ENCODE assay signal across 10 cellular contexts in the genomic region with DNA sequence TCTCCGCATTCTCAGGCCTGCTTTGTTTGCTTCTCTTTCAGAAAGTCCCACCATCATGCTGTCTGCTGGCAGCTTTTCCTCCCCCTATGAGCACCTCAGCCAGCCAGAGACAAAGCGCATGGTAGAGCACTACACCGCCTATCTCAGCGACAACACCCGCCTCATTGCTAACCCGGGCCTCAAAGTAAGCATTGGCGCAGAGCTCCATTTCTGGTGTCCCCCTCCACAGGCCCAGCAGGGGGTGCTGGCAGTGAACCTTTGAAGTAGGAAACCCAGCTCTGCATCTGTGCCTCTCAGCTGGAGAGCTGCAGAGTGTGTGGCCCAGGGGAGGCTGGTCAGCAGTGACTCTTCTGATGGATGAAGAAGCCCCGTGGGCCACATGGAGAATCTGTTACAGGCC.
A peak's percentile ranks its signal among the peaks of the same experiment; 100 is the strongest.
DNase-seq lines count a peak whose midpoint lies in the region; ATAC-seq, FAIRE-seq and TF ChIP-seq lines count a peak whose summit lies in the region.
"Had no signal": no experiment of that assay in that cellular context is flagged by ENCODE, and none has a peak within 500 bp of the region (broad histone marks: within the 10 kb centered on the region; RNA-seq: fewer than 3 reads in every experiment).

No MANE protein-coding gene starts in this region.

- FAIRE-seq in GM19239 (lab: Jason Lieb, UNC) = no peak
- FAIRE-seq: HTR-8/SVneo, TTC549 had no signal

- CTCF ChIA-PET in AG04450 (lab: Charles Lee) = interaction anchor here (0.5 to 10.4 kb wide), 5 partner anchors 12 to 159 kb away, joined by 3 to 91 read pairs (median 4); no protein-coding TSS in a partner anchor

- H3K79me2 ChIP-seq in OCI-LY1 (ENCODE audit: insufficient read depth, low read length) = no peaks in the 10 kb centered on the region

- DNase-seq in AG04450 (ENCODE audit: low read depth, low spot score) = no peak
- peak; percentile 44 to 52 for DNase-seq in erythroblast (lab: John Stamatoyannopoulos, UW)
- DNase-seq in GM19239 (ENCODE audit: insufficient read length, low spot score) = no peak
- DNase-seq in COLO829 (ENCODE audit: low spot score) = no peak
- no peak for DNase-seq in DMS153 treated with DMSO at 0.1 percent for 48 hours (lab: John Stamatoyannopoulos, UW; ENCODE audit: unreplicated experiment)

- H3K27me3 ChIP-seq in AG04450 (ENCODE audit: control insufficient read depth, insufficient read depth, low read length) (no peaks in the 10 kb centered on the region), OCI-LY1 (ENCODE audit: insufficient read depth, low read length) (no peaks in the 10 kb centered on the region)

- no peaks in the 10 kb centered on the region for H3K36me3 ChIP-seq in OCI-LY1 (ENCODE audit: insufficient read depth, low read length)

- no peaks in the 10 kb centered on the region for H3K4me1 ChIP-seq in OCI-LY1 (ENCODE audit: insufficient read depth, low read length, severe bottlenecking)

- no peak overlapping the region for H3K27ac ChIP-seq in AG04450 (ENCODE audit: low read depth, low read length)
- no peak overlapping the region for H3K27ac ChIP-seq in OCI-LY1 (ENCODE audit: low read depth, low read length, poor library complexity, severe bottlenecking)

- POLR2A ChIA-PET in AG04450 (lab: Yijun Ruan, JAX) = no interaction called here

- H3K9me2 ChIP-seq in OCI-LY1 (ENCODE audit: low read depth, low read length) = no peaks in the 10 kb centered on the region

- H2AFZ ChIP-seq in OCI-LY1 (ENCODE audit: low read length) = no peak overlapping the region

- no peak for ATAC-seq in GM18517 (IDR thresholded peaks at IDR 0.05; ENCODE audit: unreplicated experiment)

- TF ChIP-seq CTCF in AG04450 (IDR thresholded peaks at IDR 0.05; ENCODE audit: low read depth, low read length) = peak; percentile 21; the same call in 1 of the 2 replicates
- TF ChIP-seq CTCF in GM12872 (IDR thresholded peaks at IDR 0.05; ENCODE audit: insufficient read depth, low read depth, low read length) = peak; percentile 52
- TF ChIP-seq CTCF in OCI-LY1 (IDR thresholded peaks at IDR 0.05; ENCODE audit: low read length) = peak; percentile 57

- no peak for TF ChIP-seq POLR2A in erythroblast (IDR thresholded peaks at IDR 0.05; ENCODE audit: low read length)

- H3F3A ChIP-seq in OCI-LY1 (ENCODE audit: insufficient read depth, low read length) = no peaks in the 10 kb centered on the region

- H3K9ac ChIP-seq in OCI-LY1 (ENCODE audit: low read length) = no peak overlapping the region

- H3K4me3 ChIP-seq in AG04450 (ENCODE audit: low read depth, low read length) (no peak overlapping the region), OCI-LY1 (ENCODE audit: low read depth, low read length, poor library complexity, severe bottlenecking) (no peak overlapping the region)

- H3K4me2 ChIP-seq in OCI-LY1 (ENCODE audit: low read length) = no peak overlapping the region

- H4K20me1 ChIP-seq in OCI-LY1 (ENCODE audit: insufficient read depth, low read length) = no peaks in the 10 kb centered on the region

- H3K9me3 ChIP-seq in AG04450 (ENCODE audit: control insufficient read depth, insufficient read depth, low read length) (no peaks in the 10 kb centered on the region), OCI-LY1 (ENCODE audit: low read length) (no peaks in the 10 kb centered on the region)

Comparison
In these comparisons a context has a peak if more than half of its experiments do, and no peak if none do; other contexts are left out.
1. DNase-seq: peak in erythroblast (2 of 2); none in AG04450 (single experiment), GM19239 (single experiment), COLO829 (single experiment) and DMS153 treated with DMSO at 0.1 percent for 48 hours (single experiment).
2. Peak in every context shown above with its lines, with median percentiles within 50 percentile points of each other: CTCF ChIP-seq.